10 cellular contexts compared by ENCODE assay signal in genomic region chr20:8535403-8536003, GRCh38.
DNase-seq lines count a peak whose midpoint lies in the region; ATAC-seq and TF ChIP-seq lines count a peak whose summit lies in the region.
"Had no signal": no experiment of that assay in that cellular context is flagged by ENCODE, and none has a peak within 500 bp of the region (broad histone marks: within the 10 kb centered on the region; RNA-seq: fewer than 3 reads in every experiment).

No MANE protein-coding gene starts in this region.

- H3K9me3 Mint-ChIP-seq in nephron = peaks cover 2% of the 10 kb centered on the region
- H3K9me3 Mint-ChIP-seq: memory B cell had no signal

- peaks cover 9% of the 10 kb centered on the region for H3K4me1 Mint-ChIP-seq in nephron

- TF ChIP-seq CTCF in HL-60 (IDR thresholded peaks at IDR 0.05; ENCODE audit: insufficient read depth, low read length) (peak; percentile 14), VCaP (conservative IDR thresholded peaks at IDR 0.05) (peak; percentile 68), nephron (IDR thresholded peaks at IDR 0.05; ENCODE audit: unreplicated experiment in 3 of 3) (peak in 2 of 3 experiments; percentile 33 to 36)

- H3K27ac Mint-ChIP-seq in nephron = no peak overlapping the region
- H3K27ac Mint-ChIP-seq: memory B cell had no signal

- H3K4me3 ChIP-seq in HL-60 (replicated peaks; ENCODE audit: insufficient read depth, low read length) = no peak overlapping the region

- H3K4me3 Mint-ChIP-seq in nephron = no peak overlapping the region
- H3K4me3 Mint-ChIP-seq: memory B cell had no signal

- H3K36me3 Mint-ChIP-seq in nephron (ENCODE audit: low read depth) = no peaks in the 10 kb centered on the region
- H3K36me3 Mint-ChIP-seq: memory B cell had no signal

- no peak overlapping the region for H3K27ac ChIP-seq in HL-60 (replicated peaks)
- H3K27ac ChIP-seq in VCaP = no peak overlapping the region

- H3K27me3 ChIP-seq in HL-60 (ENCODE audit: insufficient read depth, poor library complexity, severe bottlenecking) = no peaks in the 10 kb centered on the region

- peak; percentile 9 for DNase-seq in NCI-H2171 (lab: John Stamatoyannopoulos, UW)
- no peak for DNase-seq in NCI-H2171 treated with DMSO at 0.1 percent for 48 hours (lab: John Stamatoyannopoulos, UW)
- DNase-seq in HL-60 (ENCODE audit: low read depth in 1 of 2, low spot score in 1 of 2) = no peak
- DNase-seq in NCI-H2107 treated with DMSO at 0.1 percent for 48 hours (lab: John Stamatoyannopoulos, UW; ENCODE audit: unreplicated experiment) = no peak
- DNase-seq: substantia nigra had no signal

- peaks cover 3% of the 10 kb centered on the region for H3K27me3 Mint-ChIP-seq in nephron (ENCODE audit: low read depth)
- H3K27me3 Mint-ChIP-seq: memory B cell had no signal

- ATAC-seq in HG03520 (IDR thresholded peaks at IDR 0.05; ENCODE audit: unreplicated experiment) = no peak
- ATAC-seq in HG03457 (IDR thresholded peaks at IDR 0.05; ENCODE audit: unreplicated experiment) = no peak

Comparison
In these comparisons a context has a peak if more than half of its experiments do, and no peak if none do; other contexts are left out.
1. CTCF ChIP-seq: peak in every context shown above with its lines; median percentile 68 in VCaP; 34 in nephron; 14 in HL-60.